Comparison of ENCODE assay signal across 19 cellular contexts in the genomic region with DNA sequence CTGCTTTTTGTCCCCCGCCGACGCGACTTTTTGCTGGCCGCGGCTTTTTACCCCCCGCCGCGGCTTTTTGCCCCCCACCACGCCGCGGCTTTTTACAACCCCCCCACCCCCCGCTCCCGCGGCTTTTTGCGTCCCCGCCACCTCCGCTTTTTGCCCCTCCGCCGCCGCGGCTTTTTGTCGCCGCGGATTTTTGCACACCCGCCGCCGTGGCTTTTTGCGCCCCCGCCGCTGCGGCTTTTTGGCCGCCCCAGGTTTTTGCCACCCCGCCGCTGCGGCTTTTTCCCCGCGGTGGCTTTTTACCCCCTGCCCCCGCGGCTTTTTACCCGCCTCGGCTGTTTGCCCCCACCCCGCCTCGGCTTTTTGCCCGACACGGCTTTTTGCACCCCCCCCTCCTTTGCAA.
"Had no signal": no experiment of that assay in that cellular context is flagged by ENCODE, and none has a peak within 500 bp of the region (broad histone marks: within the 10 kb centered on the region; RNA-seq: fewer than 3 reads in every experiment).

No MANE protein-coding gene starts in this region.

- FAIRE-seq: RCC 7860 had no signal

- H3K9me3 ChIP-seq: MG63 had no signal

- DNase-seq: Karpas-422, KG1, MG63, NCI-H1092, NCI-H1105 treated with DMSO at 0.1 percent for 48 hours, NCI-H1417 treated with DMSO at 0.1 percent for 48 hours, NCI-H146, NCI-H1694 treated with DMSO at 0.1 percent for 48 hours, NCI-H1930, NCI-H2081, NCI-H2107, NCI-H226, NCI-H446 treated with DMSO at 0.1 percent for 48 hours, NCI-H510A treated with DMSO at 0.1 percent for 48 hours, NCI-H526, RPMI8226, SHP77 had no signal

- H3K36me3 ChIP-seq: MG63 had no signal

- ATAC-seq: SK-N-SH treated with all-trans-retinoic acid at 6 μM for 48 hours had no signal

- H3K4me3 ChIP-seq: MG63 had no signal
